In genomic region chr14:37056473-37056872, GRCh38 we compare ENCODE assay signal across 16 cellular contexts.
DNase-seq lines count a peak whose midpoint lies in the region; ATAC-seq and TF ChIP-seq lines count a peak whose summit lies in the region.
"Had no signal": no experiment of that assay in that cellular context is flagged by ENCODE, and none has a peak within 500 bp of the region (broad histone marks: within the 10 kb centered on the region; RNA-seq: fewer than 3 reads in every experiment).

No MANE protein-coding gene starts in this region.

- peaks cover 6% of the 10 kb centered on the region; the same call in 1 of the 2 replicates for H3F3A ChIP-seq in GM23248 (ENCODE audit: insufficient read depth)
- no peaks in the 10 kb centered on the region for H3F3A ChIP-seq in PC-3 (ENCODE audit: low read length, unreplicated experiment)

- no TSS peak for BruUV-seq in PC-3 (replicated peaks; lab: Mats Ljungman, UMichigan)

- H3K36me3 ChIP-seq in GM23248 (ENCODE audit: low read depth) (no peaks in the 10 kb centered on the region), PC-3 (ENCODE audit: low read depth, low read length) (no peaks in the 10 kb centered on the region), fibroblast of lung (ENCODE audit: control insufficient read depth, insufficient read depth, low read length) (no peaks in the 10 kb centered on the region)
- H3K36me3 ChIP-seq: transverse colon had no signal

- H4K20me1 ChIP-seq in GM23248 (ENCODE audit: insufficient read depth) (no peaks in the 10 kb centered on the region), PC-3 (ENCODE audit: low read length) (no peaks in the 10 kb centered on the region), fibroblast of lung (ENCODE audit: control insufficient read depth, extremely low read depth, insufficient read depth, low read length) (no peaks in the 10 kb centered on the region)

- H3K27me3 ChIP-seq in GM23248 (replicated peaks; ENCODE audit: insufficient read depth) (no peaks in the 10 kb centered on the region), PC-3 (ENCODE audit: low read length) (no peaks in the 10 kb centered on the region), fibroblast of lung (ENCODE audit: control insufficient read depth, insufficient read depth, low read length) (no peaks in the 10 kb centered on the region)
- H3K27me3 ChIP-seq: hepatocyte, transverse colon had no signal

- H3K4me3 Mint-ChIP-seq in osteocyte (ENCODE audit: unreplicated experiment) (no peak overlapping the region), progenitor cell of endocrine pancreas (ENCODE audit: low read depth) (no peak overlapping the region)
- H3K4me3 Mint-ChIP-seq: activated naive CD4-positive, alpha-beta T cell treated with anti-CD3 and anti-CD28 coated beads, Interleukin-2, amount 50 U/mL, for 24 hours; CD8-positive, alpha-beta memory T cell; naive B cell had no signal

- H2AFZ ChIP-seq in GM23248 (0 out of 2 replicates have a peak overlapping the region, but pooled peaks have one; percentile 13), PC-3 (ENCODE audit: low read length) (no peak overlapping the region), fibroblast of lung (ENCODE audit: low read length) (no peak overlapping the region)
- H2AFZ ChIP-seq: hepatocyte had no signal

- POLR2A ChIA-PET in PC-3 (lab: Charles Lee; ENCODE audit: unreplicated experiment): no interaction called here

- peaks cover 15% of the 10 kb centered on the region for H3K9me3 Mint-ChIP-seq in osteocyte (ENCODE audit: unreplicated experiment)
- H3K9me3 Mint-ChIP-seq in progenitor cell of endocrine pancreas (ENCODE audit: low read depth): peaks cover 7% of the 10 kb centered on the region

- DNase-seq in GM23248 (peak; percentile 79), PC-3 (peak; percentile 19), fibroblast of lung (ENCODE audit: low read depth in 2 of 2) (peak; percentile 37 to 86), osteocyte (ENCODE audit: extremely low spot score, unreplicated experiment) (no peak), NCI-H2171 (lab: John Stamatoyannopoulos, UW) (no peak), NOMO-1 (lab: John Stamatoyannopoulos, UW; ENCODE audit: unreplicated experiment in 2 of 2) (no peak), progenitor cell of endocrine pancreas (ENCODE audit: low spot score, unreplicated experiment) (no peak), HuH-7.5 (ENCODE audit: low spot score) (no peak)
- DNase-seq: CD8-positive, alpha-beta memory T cell; naive B cell; NCI-H1694 treated with DMSO at 0.1 percent for 48 hours; NCI-H524 treated with DMSO at 0.1 percent for 48 hours; transverse colon had no signal

- no peaks in the 10 kb centered on the region for H3K79me2 ChIP-seq in GM23248 (ENCODE audit: insufficient read depth)
- H3K79me2 ChIP-seq in PC-3 (ENCODE audit: low read length): no peaks in the 10 kb centered on the region
- H3K79me2 ChIP-seq in fibroblast of lung (ENCODE audit: control insufficient read depth, insufficient read depth, low read length): no peaks in the 10 kb centered on the region
- H3K79me2 ChIP-seq: hepatocyte had no signal

- peaks cover 4% of the 10 kb centered on the region for H3K9me3 ChIP-seq in GM23248 (ENCODE audit: low read depth)
- no peaks in the 10 kb centered on the region for H3K9me3 ChIP-seq in PC-3 (ENCODE audit: low read length)
- no peaks in the 10 kb centered on the region for H3K9me3 ChIP-seq in fibroblast of lung (ENCODE audit: control insufficient read depth, insufficient read depth, low read depth, low read length)
- H3K9me3 ChIP-seq: transverse colon had no signal

- H3K4me1 ChIP-seq in GM23248 (ENCODE audit: insufficient read depth): peaks cover 13% of the 10 kb centered on the region; the same call in 1 of the 2 replicates
- peaks cover under 1% of the 10 kb centered on the region; the same call in 1 of the 2 replicates for H3K4me1 ChIP-seq in PC-3 (ENCODE audit: insufficient read depth, low read length)
- H3K4me1 ChIP-seq in fibroblast of lung (ENCODE audit: control insufficient read depth, extremely low read depth, insufficient read depth, low read length): no peaks in the 10 kb centered on the region
- H3K4me1 ChIP-seq: transverse colon had no signal

- TF ChIP-seq CTCF in PC-3 (conservative IDR thresholded peaks at IDR 0.05; ENCODE audit: low read depth, low read length) (no peak), fibroblast of lung (conservative IDR thresholded peaks at IDR 0.05 in 1 of 2, IDR thresholded peaks at IDR 0.05 in 1 of 2; ENCODE audit: low read depth in 1 of 2, low read length in 2 of 2) (no peak), osteocyte (IDR thresholded peaks at IDR 0.05) (no peak), progenitor cell of endocrine pancreas (IDR thresholded peaks at IDR 0.05; ENCODE audit: unreplicated experiment) (no peak)

- H3K27ac Mint-ChIP-seq in osteocyte (ENCODE audit: unreplicated experiment) (peak overlapping the region; percentile 45), progenitor cell of endocrine pancreas (no peak overlapping the region)
- H3K27ac Mint-ChIP-seq: activated naive CD4-positive, alpha-beta T cell treated with anti-CD3 and anti-CD28 coated beads, Interleukin-2, amount 50 U/mL, for 24 hours; CD8-positive, alpha-beta memory T cell; naive B cell had no signal

- 33 to 36% methylated on average over 3 of the region's 3 CpGs for WGBS in GM23248 (ENCODE audit: low coverage in 1 of 2, low lambda C conversion rate in 2 of 2, missing lambda C conversion rate in 2 of 2), 2 experiments

- H3K9me2 ChIP-seq in GM23248 (ENCODE audit: insufficient read depth) (no peaks in the 10 kb centered on the region), PC-3 (replicated peaks; ENCODE audit: low read length) (no peaks in the 10 kb centered on the region)

- H3K27ac ChIP-seq in GM23248 (peak overlapping the region; percentile 55), PC-3 (ENCODE audit: low read length) (no peak overlapping the region), fibroblast of lung (ENCODE audit: insufficient read depth, low read length) (no peak overlapping the region)
- H3K27ac ChIP-seq: hepatocyte, KMS-11, transverse colon had no signal

- intact Hi-C loops in PC-3 (cut with micrococcal nuclease): no loop called here

- H3K4me1 Mint-ChIP-seq in osteocyte (ENCODE audit: unreplicated experiment): peaks cover 21% of the 10 kb centered on the region
- H3K4me1 Mint-ChIP-seq in progenitor cell of endocrine pancreas (ENCODE audit: low read depth): peaks cover 3% of the 10 kb centered on the region
- H3K4me1 Mint-ChIP-seq: activated naive CD4-positive, alpha-beta T cell treated with anti-CD3 and anti-CD28 coated beads, Interleukin-2, amount 50 U/mL, for 24 hours; CD8-positive, alpha-beta memory T cell; naive B cell had no signal

- H3K4me3 ChIP-seq in GM23248 (no peak overlapping the region), PC-3 (ENCODE audit: low read length) (no peak overlapping the region), fibroblast of lung (replicated peaks in 1 of 4; ENCODE audit: control extremely low read depth in 1 of 4, insufficient read depth in 1 of 4, low read depth in 3 of 4, low read length in 4 of 4) (no peak overlapping the region)
- H3K4me3 ChIP-seq: hepatocyte, transverse colon had no signal

- H3K4me2 ChIP-seq in GM23248 (ENCODE audit: unreplicated experiment) (peak overlapping the region; percentile 35), PC-3 (ENCODE audit: low read length) (no peak overlapping the region), fibroblast of lung (ENCODE audit: extremely low read depth, insufficient read depth, low read length) (no peak overlapping the region)
- H3K4me2 ChIP-seq: hepatocyte, KMS-11 had no signal

- CTCF ChIA-PET in PC-3 (lab: Charles Lee): interaction anchor here (0.6 kb wide), 1 partner anchor 68 kb away, joined by 3 read pairs; no protein-coding TSS in a partner anchor

- H3K27me3 Mint-ChIP-seq in osteocyte (ENCODE audit: unreplicated experiment) (no peaks in the 10 kb centered on the region), progenitor cell of endocrine pancreas (no peaks in the 10 kb centered on the region)
- H3K27me3 Mint-ChIP-seq: activated naive CD4-positive, alpha-beta T cell treated with anti-CD3 and anti-CD28 coated beads, Interleukin-2, amount 50 U/mL, for 24 hours; CD8-positive, alpha-beta memory T cell had no signal

- H3K36me3 Mint-ChIP-seq in osteocyte (ENCODE audit: unreplicated experiment) (peaks cover 1% of the 10 kb centered on the region), progenitor cell of endocrine pancreas (ENCODE audit: insufficient read depth) (peaks cover 1% of the 10 kb centered on the region)
- H3K36me3 Mint-ChIP-seq: activated naive CD4-positive, alpha-beta T cell treated with anti-CD3 and anti-CD28 coated beads, Interleukin-2, amount 50 U/mL, for 24 hours; CD8-positive, alpha-beta memory T cell; naive B cell had no signal

- in situ Hi-C loops in GM23248 (cut with MboI): no loop called here

- H3K9ac ChIP-seq in GM23248 (peak overlapping the region; percentile 29; the same call in 1 of the 2 replicates), PC-3 (ENCODE audit: low read length) (no peak overlapping the region), fibroblast of lung (ENCODE audit: insufficient read depth, low read length) (no peak overlapping the region)
- H3K9ac ChIP-seq: KMS-11 had no signal

- ATAC-seq in PC-3: peak; percentile 95

Comparison
In these comparisons a context has a peak if more than half of its experiments do, and no peak if none do; other contexts are left out.
1. DNase-seq: peak in GM23248 (single experiment), PC-3 (single experiment) and fibroblast of lung (2 of 2); none in osteocyte (single experiment), NCI-H2171 (single experiment), NOMO-1 (0 of 2), progenitor cell of endocrine pancreas (single experiment) and HuH-7.5 (single experiment).